ENCODE assay signal across 9 cellular contexts in the genomic region with DNA sequence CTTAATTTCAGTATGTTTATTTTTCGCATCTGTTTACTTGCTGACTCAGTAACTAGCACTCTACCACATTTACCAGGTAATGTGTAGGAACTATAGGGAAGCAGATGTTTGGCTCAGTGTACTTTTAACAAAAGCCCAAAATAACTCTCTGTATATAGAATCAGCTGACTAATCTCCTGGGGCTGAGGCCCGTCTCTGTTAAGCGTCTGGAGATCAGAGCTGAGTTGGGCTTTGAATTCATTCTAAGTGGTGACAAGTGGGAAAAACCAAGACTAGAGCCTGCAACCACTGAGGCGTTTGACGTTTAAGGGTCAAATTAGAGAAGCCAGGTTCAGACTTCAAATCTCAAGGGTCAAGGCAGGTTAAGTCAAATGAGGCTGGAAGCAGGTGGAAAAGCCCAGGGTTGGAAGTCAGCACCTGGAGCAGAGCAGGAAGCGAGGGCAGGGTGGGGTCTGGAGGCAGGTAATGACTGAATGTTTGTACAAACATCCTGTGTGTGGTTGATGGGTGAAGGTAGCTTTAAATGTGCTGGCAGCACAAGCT. TPM values are rescaled to one million over a fixed set of nuclear protein-coding genes. Genes with fewer than 3 reads are reported as not detected.
DNase-seq lines count a peak whose midpoint lies in the region; TF ChIP-seq lines count a peak whose summit lies in the region.
"Had no signal": no experiment of that assay in that cellular context is flagged by ENCODE, and none has a peak within 500 bp of the region (broad histone marks: within the 10 kb centered on the region; RNA-seq: fewer than 3 reads in every experiment).

No MANE protein-coding gene starts in this region.

- H3K4me3 Mint-ChIP-seq in activated CD4-positive, alpha-beta memory T cell treated with anti-CD3 and anti-CD28 coated beads, Interleukin-2, amount 10 ng/mL, durations not matched to agents 7 days and 5 days = peak overlapping the region; percentile 8
- H3K4me3 Mint-ChIP-seq in osteocyte (ENCODE audit: unreplicated experiment) = no peak overlapping the region

- peaks cover 28% of the 10 kb centered on the region for H3K4me1 Mint-ChIP-seq in activated CD4-positive, alpha-beta memory T cell treated with anti-CD3 and anti-CD28 coated beads, Interleukin-2, amount 10 ng/mL, durations not matched to agents 7 days and 5 days
- peaks cover 61% of the 10 kb centered on the region for H3K4me1 Mint-ChIP-seq in osteocyte (ENCODE audit: unreplicated experiment)

- H3K36me3 Mint-ChIP-seq in activated CD4-positive, alpha-beta memory T cell treated with anti-CD3 and anti-CD28 coated beads, Interleukin-2, amount 10 ng/mL, durations not matched to agents 7 days and 5 days (ENCODE audit: low read depth) = no peaks in the 10 kb centered on the region
- H3K36me3 Mint-ChIP-seq in osteocyte (ENCODE audit: unreplicated experiment) = no peaks in the 10 kb centered on the region

- H3K4me1 ChIP-seq in adrenal gland (replicated peaks in 1 of 2) = peaks cover 4 to 5% of the 10 kb centered on the region in 2 donors

- H3K4me3 ChIP-seq in adrenal gland = no peak overlapping the region

- TF ChIP-seq POLR2A in adrenal gland (IDR thresholded peaks at IDR 0.05) = no peak

- no peaks in the 10 kb centered on the region for H3K9me3 Mint-ChIP-seq in activated CD4-positive, alpha-beta memory T cell treated with anti-CD3 and anti-CD28 coated beads, Interleukin-2, amount 10 ng/mL, durations not matched to agents 7 days and 5 days
- H3K9me3 Mint-ChIP-seq in osteocyte (ENCODE audit: unreplicated experiment) = no peaks in the 10 kb centered on the region

- POLR2A ChIA-PET in activated CD4-positive, alpha-beta memory T cell treated with anti-CD3 and anti-CD28 coated beads, Interleukin-2, amount 10 ng/mL, durations not matched to agents 7 days and 5 days (lab: Charles Lee) = interaction anchor here (1.0 to 1.6 kb wide), 8 partner anchors 16 to 419 kb away, joined by 3 to 16 read pairs (median 5); partner anchors contain the start of genes B3GALNT2 and LYST

- H3K27ac Mint-ChIP-seq in activated CD4-positive, alpha-beta memory T cell treated with anti-CD3 and anti-CD28 coated beads, Interleukin-2, amount 10 ng/mL, durations not matched to agents 7 days and 5 days = peak overlapping the region; percentile 87
- peak overlapping the region; percentile 29 for H3K27ac Mint-ChIP-seq in osteocyte (ENCODE audit: unreplicated experiment)

- H3K36me3 ChIP-seq in adrenal gland (replicated peaks in 1 of 2) = no peaks in the 10 kb centered on the region

- no peaks in the 10 kb centered on the region for H3K27me3 ChIP-seq in adrenal gland

- TF ChIP-seq CTCF in osteocyte (IDR thresholded peaks at IDR 0.05) = no peak
- no peak for TF ChIP-seq CTCF in adrenal gland (IDR thresholded peaks at IDR 0.05)

- H3K9me3 ChIP-seq in adrenal gland (replicated peaks in 1 of 3) = no peaks in the 10 kb centered on the region

- 60 to 76% (median 72%) methylated on average over 6 of the region's 6 CpGs for WGBS in adrenal gland, 4 donors

- no peaks in the 10 kb centered on the region for H3K27me3 Mint-ChIP-seq in activated CD4-positive, alpha-beta memory T cell treated with anti-CD3 and anti-CD28 coated beads, Interleukin-2, amount 10 ng/mL, durations not matched to agents 7 days and 5 days
- no peaks in the 10 kb centered on the region for H3K27me3 Mint-ChIP-seq in osteocyte (ENCODE audit: unreplicated experiment)

- peak; percentile 8 to 50 for DNase-seq in NOMO-1 (lab: John Stamatoyannopoulos, UW; ENCODE audit: unreplicated experiment in 2 of 2)
- DNase-seq in NOMO-1 treated with dmso at 0.1 percent for 144 hours (lab: John Stamatoyannopoulos, UW; ENCODE audit: unreplicated experiment) = no peak
- DNase-seq in NCI-H146 treated with DMSO at 0.1 percent for 48 hours (lab: John Stamatoyannopoulos, UW; ENCODE audit: unreplicated experiment) = peak; percentile 78
- peak; percentile 51 for DNase-seq in activated CD4-positive, alpha-beta memory T cell treated with anti-CD3 and anti-CD28 coated beads, Interleukin-2, amount 10 ng/mL, durations not matched to agents 7 days and 5 days
- DNase-seq in osteocyte (ENCODE audit: extremely low spot score, unreplicated experiment) = no peak
- DNase-seq in adrenal gland = no peak
- DNase-seq in D341Med (ENCODE audit: low spot score) = no peak
- no peak for DNase-seq in LoVo (ENCODE audit: low spot score)
- DNase-seq: hypothalamus had no signal

- H3K27ac ChIP-seq in adrenal gland = no peak overlapping the region

- CTCF ChIA-PET in activated CD4-positive, alpha-beta memory T cell treated with anti-CD3 and anti-CD28 coated beads, Interleukin-2, amount 10 ng/mL, durations not matched to agents 7 days and 5 days (lab: Charles Lee) = interaction anchor here (0.9 to 1.6 kb wide), 2 partner anchors 48 to 58 kb away, joined by 4 to 9 read pairs; no protein-coding TSS in a partner anchor

- intact Hi-C loops in adrenal gland (cut with DNase I) = no loop called here

RNA-seq across cellular contexts. Expression of gene LYST, which starts 56.8 kb away (rescaled TPM):
- 10 to 100 TPM; 34.4 to 36.0 TPM for total RNA-seq in activated CD4-positive, alpha-beta memory T cell treated with anti-CD3 and anti-CD28 coated beads, Interleukin-2, amount 10 ng/mL, durations not matched to agents 7 days and 5 days
- total RNA-seq in osteocyte (21.7 and 23.0 TPM in 2 replicates), adrenal gland (10 to 100 TPM; 13.9 to 48.0 (median 21.3) TPM)
- polyA plus RNA-seq in adrenal gland = 10 to 100 TPM in 2 of 3 donors, 1 to 10 TPM in 1; 6.7 to 20.1 (median 10.5) TPM

Comparison
In these comparisons a context has a peak if more than half of its experiments do, and no peak if none do; other contexts are left out.
1. DNase-seq: peak in NOMO-1 (2 of 2), NCI-H146 treated with DMSO at 0.1 percent for 48 hours (single experiment) and activated CD4-positive, alpha-beta memory T cell treated with anti-CD3 and anti-CD28 coated beads, Interleukin-2, amount 10 ng/mL, durations not matched to agents 7 days and 5 days (single experiment); none in NOMO-1 treated with dmso at 0.1 percent for 144 hours (single experiment), osteocyte (single experiment), adrenal gland (0 of 7), D341Med (single experiment) and LoVo (single experiment).